20 cellular contexts compared by ENCODE assay signal in the genomic region with DNA sequence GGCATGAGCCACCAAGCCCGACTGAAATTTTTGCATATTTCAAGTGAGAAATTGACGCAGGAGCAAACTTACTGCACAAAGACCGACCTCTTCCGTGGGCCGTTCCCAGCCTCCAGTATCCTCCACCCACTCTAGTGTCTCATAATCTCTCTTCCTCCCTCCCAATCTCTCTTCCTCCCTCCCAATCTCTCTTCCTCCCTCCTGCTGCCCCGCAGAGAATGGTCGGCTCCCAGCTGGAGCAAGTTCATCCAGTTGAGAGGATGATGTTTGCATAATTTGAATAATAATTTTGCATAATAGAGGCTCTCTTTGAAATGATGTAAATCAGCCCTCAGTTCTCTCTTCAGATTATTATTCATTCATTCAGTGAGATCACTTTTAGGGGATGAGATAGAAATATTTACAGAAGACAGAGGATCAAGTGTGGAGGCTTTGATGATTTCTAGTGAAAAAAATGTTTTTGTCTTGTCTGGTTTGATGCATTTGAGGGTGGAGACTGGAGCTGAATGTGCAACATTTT.
DNase-seq lines count a peak whose midpoint lies in the region; ATAC-seq lines count a peak whose summit lies in the region.
"Had no signal": no experiment of that assay in that cellular context is flagged by ENCODE, and none has a peak within 500 bp of the region (broad histone marks: within the 10 kb centered on the region; RNA-seq: fewer than 3 reads in every experiment).

No MANE protein-coding gene starts in this region.

- H3K36me3 ChIP-seq in SJSA1, result no peaks in the 10 kb centered on the region
- no peaks in the 10 kb centered on the region for H3K36me3 ChIP-seq in trophoblast cell (ENCODE audit: control insufficient read depth in 1 of 2, insufficient read depth in 2 of 2, low read length in 2 of 2)

- no peak overlapping the region for H2BK12ac ChIP-seq in trophoblast cell (ENCODE audit: low read length)

- H3K4me1 ChIP-seq in SJSA1 (replicated peaks), result peaks cover under 1% of the 10 kb centered on the region
- peaks cover 0 to 6% of the 10 kb centered on the region in 2 experiments for H3K4me1 ChIP-seq in trophoblast cell (ENCODE audit: control insufficient read depth in 1 of 2, insufficient read depth in 2 of 2, low read length in 2 of 2)

- H3K9ac ChIP-seq in trophoblast cell (ENCODE audit: low read length), result peak overlapping the region; percentile 44
- H3K9ac ChIP-seq: KMS-11 had no signal

- peaks cover 67% of the 10 kb centered on the region for H3K9me3 ChIP-seq in SJSA1 (replicated peaks)
- no peaks in the 10 kb centered on the region for H3K9me3 ChIP-seq in trophoblast cell (ENCODE audit: insufficient read depth, low read depth, low read length)

- DNase-seq in Ammon's horn (ENCODE audit: low spot score) (peak; percentile 35), SJSA1 (ENCODE audit: low read depth in 1 of 2, low spot score in 2 of 2) (peak; percentile 66 to 78), hippocampal formation (lab: John Stamatoyannopoulos, UW) (peak; percentile 22 to 57), trophoblast cell (no peak), hepatic stellate cell (ENCODE audit: low spot score) (no peak), GF-D8 (lab: John Stamatoyannopoulos, UW) (no peak)
- no peak for DNase-seq in activated naive CD4-positive, alpha-beta T cell treated with anti-CD3 and anti-CD28 coated beads for 36 hours
- DNase-seq: DMS79, HFFc6, NCI-H1105, NCI-H2029 treated with DMSO at 0.1 percent for 48 hours, NCI-H345, NCI-H524, OCI-M1 had no signal

- no peak for ATAC-seq in GM19395 (IDR thresholded peaks at IDR 0.05; ENCODE audit: unreplicated experiment)
- ATAC-seq: GM12878 had no signal

- intact Hi-C loops in activated naive CD4-positive, alpha-beta T cell treated with anti-CD3 and anti-CD28 coated beads for 36 hours (cut with micrococcal nuclease), result no loop called here

- WGBS in trophoblast cell (ENCODE audit: extremely low coverage, insufficient coverage, insufficient read length), result no CpG with 5 or more reads among the region's 7 CpGs

- no peaks in the 10 kb centered on the region for H3K27me3 ChIP-seq in SJSA1 (replicated peaks)
- H3K27me3 ChIP-seq in trophoblast cell (ENCODE audit: insufficient read depth, low read length), result no peaks in the 10 kb centered on the region

- no peak overlapping the region for H2BK5ac ChIP-seq in trophoblast cell (ENCODE audit: low read depth, low read length, poor library complexity)

- no peak overlapping the region for H2BK120ac ChIP-seq in trophoblast cell (ENCODE audit: insufficient read depth, low read length, poor library complexity)

- CTCF ChIA-PET in activated naive CD4-positive, alpha-beta T cell treated with anti-CD3 and anti-CD28 coated beads for 36 hours (lab: Charles Lee), result no interaction called here

- no peak overlapping the region for H4K8ac ChIP-seq in trophoblast cell (ENCODE audit: low read depth, low read length)

- no peak overlapping the region for H2AFZ ChIP-seq in trophoblast cell (ENCODE audit: insufficient read depth, low read length, poor library complexity)

- H3K79me2 ChIP-seq in trophoblast cell (ENCODE audit: control insufficient read depth, insufficient read depth, low read length, poor library complexity), result no peaks in the 10 kb centered on the region

- H4K91ac ChIP-seq in trophoblast cell (ENCODE audit: low read depth, low read length), result no peak overlapping the region

- no peaks in the 10 kb centered on the region for H3K9me3 Mint-ChIP-seq in activated naive CD4-positive, alpha-beta T cell treated with anti-CD3 and anti-CD28 coated beads for 36 hours
- H3K9me3 Mint-ChIP-seq: HFFc6 had no signal

- H4K12ac ChIP-seq in trophoblast cell (ENCODE audit: low read depth, low read length), result no peak overlapping the region

- H3K4me2 ChIP-seq in trophoblast cell (ENCODE audit: low read length), result no peak overlapping the region
- H3K4me2 ChIP-seq: KMS-11 had no signal

- no peak overlapping the region for H3K14ac ChIP-seq in trophoblast cell (ENCODE audit: low read length)

- no peaks in the 10 kb centered on the region for H3K4me1 Mint-ChIP-seq in activated naive CD4-positive, alpha-beta T cell treated with anti-CD3 and anti-CD28 coated beads for 36 hours (ENCODE audit: low read depth)
- H3K4me1 Mint-ChIP-seq: B cell, CD14-positive monocyte had no signal

- H3K18ac ChIP-seq in trophoblast cell (ENCODE audit: low read length), result no peak overlapping the region

- H3K4ac ChIP-seq in trophoblast cell (ENCODE audit: low read depth, low read length), result no peak overlapping the region

- no peak overlapping the region for H2AK5ac ChIP-seq in trophoblast cell (ENCODE audit: low read length)

- peaks cover 13% of the 10 kb centered on the region for H3K27me3 Mint-ChIP-seq in activated naive CD4-positive, alpha-beta T cell treated with anti-CD3 and anti-CD28 coated beads for 36 hours (ENCODE audit: low read depth)

- H3K27ac ChIP-seq in SJSA1 (no peak overlapping the region), trophoblast cell (ENCODE audit: low read depth, low read length) (no peak overlapping the region)
- H3K27ac ChIP-seq: HL-60, KMS-11 had no signal

- H3K27ac Mint-ChIP-seq in activated naive CD4-positive, alpha-beta T cell treated with anti-CD3 and anti-CD28 coated beads for 36 hours, result no peak overlapping the region
- H3K27ac Mint-ChIP-seq: B cell, HFFc6 had no signal

- H3K4me3 Mint-ChIP-seq in activated naive CD4-positive, alpha-beta T cell treated with anti-CD3 and anti-CD28 coated beads for 36 hours, result no peak overlapping the region
- H3K4me3 Mint-ChIP-seq: B cell, CD14-positive monocyte, HFFc6 had no signal

- H3K23ac ChIP-seq in trophoblast cell (ENCODE audit: low read length), result no peak overlapping the region

- H3K36me3 Mint-ChIP-seq in activated naive CD4-positive, alpha-beta T cell treated with anti-CD3 and anti-CD28 coated beads for 36 hours (ENCODE audit: low read depth), result no peaks in the 10 kb centered on the region
- H3K36me3 Mint-ChIP-seq: CD14-positive monocyte had no signal

- no peak overlapping the region for H3K4me3 ChIP-seq in SJSA1
- no peak overlapping the region for H3K4me3 ChIP-seq in trophoblast cell (ENCODE audit: low read depth, low read length)
- H3K4me3 ChIP-seq: GM12878 had no signal

- peaks cover 6% of the 10 kb centered on the region for H3K79me1 ChIP-seq in trophoblast cell (ENCODE audit: low read length)

Comparison
In these comparisons a context has a peak if more than half of its experiments do, and no peak if none do; other contexts are left out.
1. DNase-seq: peak in Ammon's horn (single experiment), SJSA1 (2 of 2) and hippocampal formation (2 of 2); none in trophoblast cell (0 of 2), hepatic stellate cell (single experiment), activated naive CD4-positive, alpha-beta T cell treated with anti-CD3 and anti-CD28 coated beads for 36 hours (single experiment) and GF-D8 (single experiment).